ENCODE assay signal across 10 cellular contexts in genomic region chr6:110534731-110535164, GRCh38. TPM values are rescaled to one million over a fixed set of nuclear protein-coding genes. Genes with fewer than 3 reads are reported as not detected.
DNase-seq lines count a peak whose midpoint lies in the region; ATAC-seq, FAIRE-seq and TF ChIP-seq lines count a peak whose summit lies in the region.
"Had no signal": no experiment of that assay in that cellular context is flagged by ENCODE, and none has a peak within 500 bp of the region (broad histone marks: within the 10 kb centered on the region; RNA-seq: fewer than 3 reads in every experiment).

No MANE protein-coding gene starts in this region.

- CTCF ChIA-PET in CD8-positive, alpha-beta T cell (lab: Charles Lee) = no interaction called here

- H3K27me3 Mint-ChIP-seq in astrocyte (ENCODE audit: low read depth, unreplicated experiment) = no peaks in the 10 kb centered on the region
- H3K27me3 Mint-ChIP-seq in CD8-positive, alpha-beta T cell (ENCODE audit: low read depth) = no peaks in the 10 kb centered on the region

- H3K9me3 Mint-ChIP-seq in astrocyte (ENCODE audit: unreplicated experiment) = peaks cover 4% of the 10 kb centered on the region
- H3K9me3 Mint-ChIP-seq in CD8-positive, alpha-beta T cell = peaks cover 6% of the 10 kb centered on the region

- no peaks in the 10 kb centered on the region for H4K20me1 ChIP-seq in astrocyte (ENCODE audit: insufficient read depth, low read length)

- peak overlapping the region; percentile 34 for H3K9ac ChIP-seq in astrocyte (ENCODE audit: low read length)

- no peaks in the 10 kb centered on the region for H3K79me2 ChIP-seq in astrocyte (ENCODE audit: insufficient read depth, low read length)

- H3K4me3 ChIP-seq in astrocyte (ENCODE audit: insufficient read depth, low read depth, low read length) = no peak overlapping the region
- no peak overlapping the region for H3K4me3 ChIP-seq in CD8-positive, alpha-beta T cell (ENCODE audit: low read depth, low read length)

- H3K27me3 ChIP-seq in astrocyte (ENCODE audit: insufficient read depth, low read length) = no peaks in the 10 kb centered on the region
- no peaks in the 10 kb centered on the region for H3K27me3 ChIP-seq in CD8-positive, alpha-beta T cell (ENCODE audit: insufficient read depth, low read length)

- peak overlapping the region; percentile 13 for H2AFZ ChIP-seq in astrocyte (ENCODE audit: low read depth, low read length)

- ATAC-seq in CD8-positive, alpha-beta T cell = no peak
- ATAC-seq in HG02763 (IDR thresholded peaks at IDR 0.05; ENCODE audit: unreplicated experiment) (no peak), GM19455 (IDR thresholded peaks at IDR 0.05; ENCODE audit: unreplicated experiment) (no peak)

- POLR2A ChIA-PET in CD8-positive, alpha-beta T cell (lab: Charles Lee) = no interaction called here

- H3K9me3 ChIP-seq in astrocyte (ENCODE audit: insufficient read depth, low read depth, low read length) = peaks cover 7% of the 10 kb centered on the region
- no peaks in the 10 kb centered on the region for H3K9me3 ChIP-seq in CD8-positive, alpha-beta T cell (ENCODE audit: low read length)

- H3K36me3 ChIP-seq in astrocyte (ENCODE audit: insufficient read depth, low read length) = no peaks in the 10 kb centered on the region
- no peaks in the 10 kb centered on the region for H3K36me3 ChIP-seq in CD8-positive, alpha-beta T cell (ENCODE audit: insufficient read depth, low read length)

- H3K27ac ChIP-seq in astrocyte (ENCODE audit: low read depth, low read length) (peak overlapping the region; percentile 35), substantia nigra (ENCODE audit: low read depth, low read length, poor library complexity, severe bottlenecking) (peak overlapping the region; percentile 100)
- H3K27ac ChIP-seq in CD8-positive, alpha-beta T cell (ENCODE audit: low read depth, low read length) = no peak overlapping the region

- H3K4me3 Mint-ChIP-seq in astrocyte (ENCODE audit: unreplicated experiment) = no peak overlapping the region
- no peak overlapping the region for H3K4me3 Mint-ChIP-seq in CD8-positive, alpha-beta T cell
- H3K4me3 Mint-ChIP-seq: neural crest cell had no signal

- H3K4me1 Mint-ChIP-seq in astrocyte (ENCODE audit: low read depth, unreplicated experiment) = peaks cover 37% of the 10 kb centered on the region
- H3K4me1 Mint-ChIP-seq in CD8-positive, alpha-beta T cell (ENCODE audit: low read depth) = peaks cover 2% of the 10 kb centered on the region

- H3K4me2 ChIP-seq in astrocyte (ENCODE audit: low read length) = peak overlapping the region; percentile 28

- DNase-seq in HT1080 (ENCODE audit: low read depth) = peak; percentile 83
- DNase-seq in astrocyte (ENCODE audit: low read depth) = peak; percentile 87
- peak; percentile 13 for DNase-seq in hepatic stellate cell (ENCODE audit: low spot score)
- DNase-seq in substantia nigra (lab: John Stamatoyannopoulos, UW) = peak in 44 of 49 donors; percentile 21 to 87 (median 67)
- DNase-seq in CD8-positive, alpha-beta T cell = no peak
- no peak for DNase-seq in NCI-H1105 treated with DMSO at 0.1 percent for 48 hours (lab: John Stamatoyannopoulos, UW)
- DNase-seq: glutamatergic neuron had no signal

- no peak for TF ChIP-seq CTCF in astrocyte (IDR thresholded peaks at IDR 0.05; ENCODE audit: insufficient read depth, low read depth, low read length)
- no peak for TF ChIP-seq CTCF in CD8-positive, alpha-beta T cell (IDR thresholded peaks at IDR 0.05)

- intact Hi-C loops in CD8-positive, alpha-beta T cell (cut with DNase I, micrococcal nuclease) = no loop called here

- no peak overlapping the region for H3K27ac Mint-ChIP-seq in astrocyte (ENCODE audit: unreplicated experiment)
- no peak overlapping the region for H3K27ac Mint-ChIP-seq in CD8-positive, alpha-beta T cell

- H3K4me1 ChIP-seq in astrocyte (ENCODE audit: insufficient read depth, low read length) = peaks cover 30% of the 10 kb centered on the region
- no peaks in the 10 kb centered on the region for H3K4me1 ChIP-seq in CD8-positive, alpha-beta T cell (ENCODE audit: insufficient read depth, low read length)

- peaks cover 3% of the 10 kb centered on the region for H3K36me3 Mint-ChIP-seq in astrocyte (ENCODE audit: low read depth, unreplicated experiment)
- no peaks in the 10 kb centered on the region for H3K36me3 Mint-ChIP-seq in CD8-positive, alpha-beta T cell

- peak; percentile 32 for FAIRE-seq in astrocyte (lab: Jason Lieb, UNC)

RNA-seq across cellular contexts. Expression of gene SLC22A16, which starts 58.3 kb away (rescaled TPM):
- not detected in 2 replicates for total RNA-seq in HT1080 (2014; rRNA removed; shearing (Covaris generic))
- polyA plus RNA-seq in HT1080 (2015; cell fraction: cytosol; rRNA removed) = not detected in 2 replicates
- not detected in 2 replicates for polyA plus RNA-seq in HT1080 (2015; cell fraction: nucleus; rRNA removed)
- not detected in 2 replicates for total RNA-seq in astrocyte
- total RNA-seq in CD8-positive, alpha-beta T cell = not detected
- total RNA-seq: neural crest cell had no signal

Comparison
In these comparisons a context has a peak if more than half of its experiments do, and no peak if none do; other contexts are left out.
1. DNase-seq: peak in HT1080 (single experiment), astrocyte (single experiment), hepatic stellate cell (single experiment) and substantia nigra (44 of 49); none in CD8-positive, alpha-beta T cell (0 of 7) and NCI-H1105 treated with DMSO at 0.1 percent for 48 hours (single experiment).